29 cellular contexts compared by ENCODE assay signal in genomic region chr6:119612176-119612870, GRCh38.
DNase-seq lines count a peak whose midpoint lies in the region; ATAC-seq and TF ChIP-seq lines count a peak whose summit lies in the region.
"Had no signal": no experiment of that assay in that cellular context is flagged by ENCODE, and none has a peak within 500 bp of the region (broad histone marks: within the 10 kb centered on the region; RNA-seq: fewer than 3 reads in every experiment).

No MANE protein-coding gene starts in this region.

- no peaks in the 10 kb centered on the region for H3K9me2 ChIP-seq in OCI-LY7 (ENCODE audit: insufficient read depth, low read length)

- 48 to 100% methylated on average over 1 to 2 of the region's 2 CpGs for WGBS in endodermal cell (ENCODE audit: insufficient coverage in 1 of 2, insufficient read length in 1 of 2), 2 experiments
- 46 to 50% methylated on average over 2 of the region's 2 CpGs for WGBS in upper lobe of left lung, 2 donors

- no peak overlapping the region for H3K27ac Mint-ChIP-seq in endodermal cell
- H3K27ac Mint-ChIP-seq in neural crest cell (ENCODE audit: unreplicated experiment) = peak overlapping the region; percentile 38
- H3K27ac Mint-ChIP-seq in T-helper 2 cell treated with Interferon-gamma antibody and Interleukin-4, amounts not matched to agents 5 μg/mL and 100 μg/mL, for 36 hours = no peak overlapping the region
- H3K27ac Mint-ChIP-seq: activated CD8-positive, alpha-beta memory T cell treated with anti-CD3 and anti-CD28 coated beads, Interleukin-2, amount 10 ng/mL, durations not matched to agents 7 days and 5 days; activated naive CD4-positive, alpha-beta T cell treated with anti-CD3 and anti-CD28 coated beads, Interleukin-2, amount 50 U/mL, for 24 hours; CD14-positive monocyte; memory B cell; naive thymus-derived CD4-positive, alpha-beta T cell; WTC11 had no signal

- intact Hi-C loops in OCI-LY7 (cut with micrococcal nuclease; ENCODE audit: unreplicated experiment) = no loop called here

- H3K4me3 Mint-ChIP-seq in endodermal cell = no peak overlapping the region
- H3K4me3 Mint-ChIP-seq in neural crest cell = no peak overlapping the region
- no peak overlapping the region for H3K4me3 Mint-ChIP-seq in T-helper 2 cell treated with Interferon-gamma antibody and Interleukin-4, amounts not matched to agents 5 μg/mL and 100 μg/mL, for 36 hours
- H3K4me3 Mint-ChIP-seq: activated CD8-positive, alpha-beta memory T cell treated with anti-CD3 and anti-CD28 coated beads, Interleukin-2, amount 10 ng/mL, durations not matched to agents 7 days and 5 days; activated naive CD4-positive, alpha-beta T cell treated with anti-CD3 and anti-CD28 coated beads, Interleukin-2, amount 50 U/mL, for 24 hours; CD14-positive monocyte; central memory CD8-positive, alpha-beta T cell; memory B cell; naive thymus-derived CD4-positive, alpha-beta T cell; WTC11 had no signal

- H3K27me3 ChIP-seq in endodermal cell (ENCODE audit: control insufficient read depth, insufficient read depth, low read length, poor library complexity, severe bottlenecking) = no peaks in the 10 kb centered on the region
- H3K27me3 ChIP-seq in upper lobe of left lung = no peaks in the 10 kb centered on the region
- H3K27me3 ChIP-seq: dorsolateral prefrontal cortex, foreskin keratinocyte, testis had no signal

- CTCF ChIA-PET in OCI-LY7 (lab: Charles Lee; ENCODE audit: unreplicated experiment) = no interaction called here

- H3K4me3 ChIP-seq in OCI-LY7 (ENCODE audit: low read depth, low read length, poor library complexity, severe bottlenecking) (no peak overlapping the region), endodermal cell (ENCODE audit: low read length) (no peak overlapping the region), upper lobe of left lung (no peak overlapping the region)
- H3K4me3 ChIP-seq: dorsolateral prefrontal cortex, testis had no signal

- H3K9me3 ChIP-seq in OCI-LY7 (ENCODE audit: low read length) (peaks cover 16% of the 10 kb centered on the region; the same call in 1 of the 2 replicates), endodermal cell (ENCODE audit: control insufficient read depth, low read length) (no peaks in the 10 kb centered on the region), upper lobe of left lung (no peaks in the 10 kb centered on the region)
- H3K9me3 ChIP-seq: testis had no signal

- no TSS peak for BruUV-seq in OCI-LY7 (replicated peaks; lab: Mats Ljungman, UMichigan)

- no peaks in the 10 kb centered on the region for H3K36me3 Mint-ChIP-seq in endodermal cell (ENCODE audit: low read depth)
- H3K36me3 Mint-ChIP-seq in neural crest cell (ENCODE audit: low read depth) = no peaks in the 10 kb centered on the region
- no peaks in the 10 kb centered on the region for H3K36me3 Mint-ChIP-seq in T-helper 2 cell treated with Interferon-gamma antibody and Interleukin-4, amounts not matched to agents 5 μg/mL and 100 μg/mL, for 36 hours (ENCODE audit: low read depth)
- H3K36me3 Mint-ChIP-seq: activated CD8-positive, alpha-beta memory T cell treated with anti-CD3 and anti-CD28 coated beads, Interleukin-2, amount 10 ng/mL, durations not matched to agents 7 days and 5 days; activated naive CD4-positive, alpha-beta T cell treated with anti-CD3 and anti-CD28 coated beads, Interleukin-2, amount 50 U/mL, for 24 hours; CD14-positive monocyte; memory B cell; naive thymus-derived CD4-positive, alpha-beta T cell; WTC11 had no signal

- no peaks in the 10 kb centered on the region for H3K79me2 ChIP-seq in OCI-LY7 (ENCODE audit: insufficient read depth, low read depth, low read length)

- H4K20me1 ChIP-seq in OCI-LY7 (ENCODE audit: insufficient read depth, low read length) = no peaks in the 10 kb centered on the region

- H3K9ac ChIP-seq in endodermal cell (ENCODE audit: extremely low read depth, low read length, poor library complexity, severe bottlenecking) = no peak overlapping the region

- DNase-seq in EH (ENCODE audit: low read depth) (peak; percentile 51), OCI-LY7 (ENCODE audit: low spot score) (no peak), endodermal cell (no peak), neural crest cell (ENCODE audit: low read depth, low spot score) (no peak), upper lobe of left lung (no peak), NCI-H2107 (lab: John Stamatoyannopoulos, UW) (no peak)
- no peak for DNase-seq in T-helper 2 cell treated with Interferon-gamma antibody and Interleukin-4, amounts not matched to agents 5 μg/mL and 100 μg/mL, for 36 hours (ENCODE audit: low spot score)
- DNase-seq: activated CD4-positive, alpha-beta T cell treated with anti-CD3 and anti-CD28 coated beads, Interleukin-2, amount 50 U/mL, for 1 hour; activated CD8-positive, alpha-beta memory T cell treated with anti-CD3 and anti-CD28 coated beads, Interleukin-2, amount 10 ng/mL, durations not matched to agents 7 days and 5 days; aorta; foreskin keratinocyte; KG1; left colon; MV-4-11; naive thymus-derived CD4-positive, alpha-beta T cell; NCI-H1694; NCI-H526 treated with DMSO at 0.1 percent for 48 hours; stimulated activated CD4-positive, alpha-beta T cell treated with anti-CD3 and anti-CD28 coated beads, Interleukin-4, amount 100 ng/mL, for 4 hours; stimulated activated naive CD4-positive, alpha-beta T cell; T-helper 9 cell; testis had no signal

- no peaks in the 10 kb centered on the region for H3K9me3 Mint-ChIP-seq in endodermal cell
- no peaks in the 10 kb centered on the region for H3K9me3 Mint-ChIP-seq in neural crest cell
- H3K9me3 Mint-ChIP-seq in T-helper 2 cell treated with Interferon-gamma antibody and Interleukin-4, amounts not matched to agents 5 μg/mL and 100 μg/mL, for 36 hours = no peaks in the 10 kb centered on the region
- H3K9me3 Mint-ChIP-seq: activated naive CD4-positive, alpha-beta T cell treated with anti-CD3 and anti-CD28 coated beads, Interleukin-2, amount 50 U/mL, for 24 hours; central memory CD8-positive, alpha-beta T cell; memory B cell; naive thymus-derived CD4-positive, alpha-beta T cell; WTC11 had no signal

- TF ChIP-seq EP300 in upper lobe of left lung (IDR thresholded peaks at IDR 0.05) = no peak

- H3K27me3 Mint-ChIP-seq in endodermal cell (ENCODE audit: insufficient read depth) (no peaks in the 10 kb centered on the region), neural crest cell (ENCODE audit: low read depth) (no peaks in the 10 kb centered on the region)
- H3K27me3 Mint-ChIP-seq in T-helper 2 cell treated with Interferon-gamma antibody and Interleukin-4, amounts not matched to agents 5 μg/mL and 100 μg/mL, for 36 hours (ENCODE audit: low read depth) = peaks cover 23% of the 10 kb centered on the region
- H3K27me3 Mint-ChIP-seq: activated CD8-positive, alpha-beta memory T cell treated with anti-CD3 and anti-CD28 coated beads, Interleukin-2, amount 10 ng/mL, durations not matched to agents 7 days and 5 days; central memory CD8-positive, alpha-beta T cell; memory B cell had no signal

- TF ChIP-seq POLR2A in upper lobe of left lung (IDR thresholded peaks at IDR 0.05) = no peak

- H2AFZ ChIP-seq in OCI-LY7 (ENCODE audit: low read length) = peak overlapping the region; percentile 24; the same call in 1 of the 2 replicates

- H3K36me3 ChIP-seq in OCI-LY7 (ENCODE audit: insufficient read depth, low read length) = 0 out of 2 replicates have a peak, but pooled peaks cover 6% of the 10 kb centered on the region
- no peaks in the 10 kb centered on the region for H3K36me3 ChIP-seq in endodermal cell (ENCODE audit: control insufficient read depth, insufficient read depth, low read length)
- H3K36me3 ChIP-seq in upper lobe of left lung = no peaks in the 10 kb centered on the region

- H3K4me2 ChIP-seq in OCI-LY7 (ENCODE audit: low read length) = no peak overlapping the region

- H3K27ac ChIP-seq in OCI-LY7 (ENCODE audit: low read depth, low read length, poor library complexity, severe bottlenecking) = no peak overlapping the region
- H3K27ac ChIP-seq in endodermal cell (ENCODE audit: low read depth, low read length) = no peak overlapping the region
- no peak overlapping the region for H3K27ac ChIP-seq in upper lobe of left lung
- H3K27ac ChIP-seq: foreskin keratinocyte, RWPE1, testis had no signal

- POLR2A ChIA-PET in OCI-LY7 (lab: Charles Lee) = interaction anchor here (0.6 to 1.5 kb wide), 6 partner anchors 10 to 84 kb away, joined by 3 to 5 read pairs (median 3); no protein-coding TSS in a partner anchor

- H3K4me1 Mint-ChIP-seq in endodermal cell = no peaks in the 10 kb centered on the region
- H3K4me1 Mint-ChIP-seq in neural crest cell = no peaks in the 10 kb centered on the region
- H3K4me1 Mint-ChIP-seq in T-helper 2 cell treated with Interferon-gamma antibody and Interleukin-4, amounts not matched to agents 5 μg/mL and 100 μg/mL, for 36 hours (ENCODE audit: low read depth) = peaks cover 2% of the 10 kb centered on the region
- H3K4me1 Mint-ChIP-seq: activated naive CD4-positive, alpha-beta T cell treated with anti-CD3 and anti-CD28 coated beads, Interleukin-2, amount 50 U/mL, for 24 hours; central memory CD8-positive, alpha-beta T cell; memory B cell had no signal

- no peak for ATAC-seq in GM21825 (IDR thresholded peaks at IDR 0.05; ENCODE audit: unreplicated experiment)
- no peak for ATAC-seq in upper lobe of left lung (ENCODE audit: low FRiP score in 2 of 2)
- ATAC-seq: activated CD8-positive, alpha-beta memory T cell treated with anti-CD3 and anti-CD28 coated beads, Interleukin-2, amount 10 ng/mL, durations not matched to agents 7 days and 5 days; left colon; naive thymus-derived CD4-positive, alpha-beta T cell; WTC11 had no signal

- H3K4me1 ChIP-seq in OCI-LY7 (ENCODE audit: insufficient read depth, low read length, poor library complexity, severe bottlenecking) (peaks cover 17% of the 10 kb centered on the region), endodermal cell (ENCODE audit: control insufficient read depth, insufficient read depth, low read length) (no peaks in the 10 kb centered on the region), upper lobe of left lung (no peaks in the 10 kb centered on the region)
- H3K4me1 ChIP-seq: testis had no signal

- TF ChIP-seq CTCF in OCI-LY7 (conservative IDR thresholded peaks at IDR 0.05; ENCODE audit: low read length) (0 out of 2 replicates have a peak, but pooled peaks have one; percentile 17), endodermal cell (conservative IDR thresholded peaks at IDR 0.05) (peak; percentile 42), neural crest cell (conservative IDR thresholded peaks at IDR 0.05) (no peak), upper lobe of left lung (IDR thresholded peaks at IDR 0.05) (no peak)

Comparison
In these comparisons a context has a peak if more than half of its experiments do, and no peak if none do; other contexts are left out.
1. CTCF ChIP-seq: peak in OCI-LY7 (single experiment) and endodermal cell (single experiment); none in neural crest cell (single experiment) and upper lobe of left lung (0 of 6).